1 cellular context compared by ENCODE assay signal in genomic region chr1:220733090-220733569, GRCh38.
TF ChIP-seq lines count a peak whose summit lies in the region.

No MANE protein-coding gene starts in this region.

TF ChIP-seq in GM23338, 12 proteins besides CTCF, POLR2A, EP300 and RAD21 (continued from another document):
- no peak for TF ChIP-seq ZNF462 (CRISPR knock-in tag; IDR thresholded peaks at IDR 0.05)
- TF ChIP-seq STAT1 (IDR thresholded peaks at IDR 0.05; ENCODE audit: unreplicated experiment) = no peak
- no peak for TF ChIP-seq CREB1 (CRISPR knock-in tag; IDR thresholded peaks at IDR 0.05; ENCODE audit: low read depth)
- no peak for TF ChIP-seq ZNF331 (CRISPR knock-in tag; IDR thresholded peaks at IDR 0.05; ENCODE audit: low read depth)
- TF ChIP-seq EZH2 (IDR thresholded peaks at IDR 0.05; ENCODE audit: low read depth, unreplicated experiment) = no peak
- TF ChIP-seq ETS1 (IDR thresholded peaks at IDR 0.05) = no peak
- TF ChIP-seq EZH2phosphoT487 (IDR thresholded peaks at IDR 0.05; ENCODE audit: unreplicated experiment) = no peak
